Comparison of ENCODE assay signal across 9 cellular contexts in genomic region chr17:54891176-54891821, GRCh38. TPM values are rescaled to one million over a fixed set of nuclear protein-coding genes. Genes with fewer than 3 reads are reported as not detected.
A peak's percentile ranks its signal among the peaks of the same experiment; 100 is the strongest.
DNase-seq lines count a peak whose midpoint lies in the region; ATAC-seq and TF ChIP-seq lines count a peak whose summit lies in the region.
"Had no signal": no experiment of that assay in that cellular context is flagged by ENCODE, and none has a peak within 500 bp of the region (broad histone marks: within the 10 kb centered on the region; RNA-seq: fewer than 3 reads in every experiment).

No MANE protein-coding gene starts in this region.

- POLR2A ChIA-PET in CD8-positive, alpha-beta T cell (lab: Charles Lee): no interaction called here

- no peaks in the 10 kb centered on the region for H3K36me3 ChIP-seq in lower lobe of right lung
- no peaks in the 10 kb centered on the region for H3K36me3 ChIP-seq in CD8-positive, alpha-beta T cell (ENCODE audit: insufficient read depth, low read length)

- H3K4me3 ChIP-seq in cardiac fibroblast (replicated peaks in 1 of 2; ENCODE audit: low read depth in 2 of 2, low read length in 2 of 2): no peak overlapping the region
- H3K4me3 ChIP-seq in lower lobe of right lung: no peak overlapping the region
- no peak overlapping the region for H3K4me3 ChIP-seq in CD8-positive, alpha-beta T cell (ENCODE audit: low read depth, low read length)
- H3K4me3 ChIP-seq: lung had no signal

- H3K27ac ChIP-seq in lower lobe of right lung: no peak overlapping the region
- no peak overlapping the region for H3K27ac ChIP-seq in CD8-positive, alpha-beta T cell (ENCODE audit: low read depth, low read length)

- H3K9me3 ChIP-seq in lower lobe of right lung: no peaks in the 10 kb centered on the region
- no peaks in the 10 kb centered on the region for H3K9me3 ChIP-seq in CD8-positive, alpha-beta T cell (ENCODE audit: low read length)

- H3K36me3 Mint-ChIP-seq in CD8-positive, alpha-beta T cell: no peaks in the 10 kb centered on the region

- H3K27ac Mint-ChIP-seq in CD8-positive, alpha-beta T cell: no peak overlapping the region

- H3K27me3 Mint-ChIP-seq in CD8-positive, alpha-beta T cell (ENCODE audit: low read depth): peaks cover 19% of the 10 kb centered on the region

- peak; percentile 27 for TF ChIP-seq CTCF in cardiac fibroblast (IDR thresholded peaks at IDR 0.05; ENCODE audit: low read depth, low read length)
- TF ChIP-seq CTCF in lower lobe of right lung (IDR thresholded peaks at IDR 0.05): peak; percentile 14
- TF ChIP-seq CTCF in CD8-positive, alpha-beta T cell (IDR thresholded peaks at IDR 0.05): no peak

- H3K9me3 Mint-ChIP-seq in CD8-positive, alpha-beta T cell: no peaks in the 10 kb centered on the region

- DNase-seq in DMS153 (lab: John Stamatoyannopoulos, UW) (peak; percentile 26), NCI-H69 (lab: John Stamatoyannopoulos, UW) (peak; percentile 86), cardiac fibroblast (ENCODE audit: low read depth in 2 of 2) (peak; percentile 76 to 83), lower lobe of right lung (no peak)
- no peak for DNase-seq in activated CD4-positive, alpha-beta T cell treated with anti-CD3 and anti-CD28 coated beads for 4 hours
- DNase-seq in CD8-positive, alpha-beta T cell: no peak

- no peaks in the 10 kb centered on the region for H3K27me3 ChIP-seq in lower lobe of right lung (ENCODE audit: low read depth)
- no peaks in the 10 kb centered on the region for H3K27me3 ChIP-seq in CD8-positive, alpha-beta T cell (ENCODE audit: insufficient read depth, low read length)

- ATAC-seq in HG03432 (IDR thresholded peaks at IDR 0.05; ENCODE audit: unreplicated experiment) (peak; percentile 61), lower lobe of right lung (peak; percentile 30 to 57), GM21619 (IDR thresholded peaks at IDR 0.05; ENCODE audit: unreplicated experiment) (no peak)
- no peak for ATAC-seq in CD8-positive, alpha-beta T cell

- no peak overlapping the region for H3K4me3 Mint-ChIP-seq in CD8-positive, alpha-beta T cell

- H3K4me1 Mint-ChIP-seq in CD8-positive, alpha-beta T cell (ENCODE audit: low read depth): no peaks in the 10 kb centered on the region

- CTCF ChIA-PET in CD8-positive, alpha-beta T cell (lab: Charles Lee): no interaction called here

- no peaks in the 10 kb centered on the region for H3K4me1 ChIP-seq in lower lobe of right lung
- H3K4me1 ChIP-seq in CD8-positive, alpha-beta T cell (ENCODE audit: insufficient read depth, low read length): no peaks in the 10 kb centered on the region

- intact Hi-C loops in lower lobe of right lung (cut with DNase I): no loop called here
- intact Hi-C loops in CD8-positive, alpha-beta T cell (cut with DNase I, micrococcal nuclease): no loop called here

RNA-seq across cellular contexts. Expression of gene TOM1L1, which starts 9.4 kb away (rescaled TPM):
- 34.1 TPM for total RNA-seq in lower lobe of right lung
- not detected for total RNA-seq in CD8-positive, alpha-beta T cell

Comparison
In these comparisons a context has a peak if more than half of its experiments do, and no peak if none do; other contexts are left out.
1. DNase-seq: peak in DMS153 (single experiment), NCI-H69 (single experiment) and cardiac fibroblast (2 of 2); none in lower lobe of right lung (single experiment), activated CD4-positive, alpha-beta T cell treated with anti-CD3 and anti-CD28 coated beads for 4 hours (0 of 2) and CD8-positive, alpha-beta T cell (0 of 7).
2. ATAC-seq: peak in HG03432 (single experiment) and lower lobe of right lung (2 of 2); none in GM21619 (single experiment) and CD8-positive, alpha-beta T cell (single experiment).
3. RNA of gene TOM1L1, which starts 9.4 kb away (total RNA-seq): 34.1 TPM in lower lobe of right lung (single experiment); not detected in CD8-positive, alpha-beta T cell; every median in the first group is over 10 times any median in the second.